ENCODE assay signal across 1 cellular context in genomic region chr2:85886141-85886540, GRCh38.
TF ChIP-seq lines count a peak whose summit lies in the region.

No MANE protein-coding gene starts in this region.

TF ChIP-seq in HCT116, 20 proteins besides CTCF, POLR2A, EP300 and RAD21:
- TF ChIP-seq ZBTB33 (IDR thresholded peaks at IDR 0.05; ENCODE audit: extremely low read depth, insufficient replicate concordance, low read length) (no peak), EZH2phosphoT487 (IDR thresholded peaks at IDR 0.05; ENCODE audit: borderline replicate concordance) (no peak)
TF ChIP-seq in HCT116: peak in this region for 0.
